Comparison of ENCODE assay signal across 8 cellular contexts in genomic region chr20:32359633-32360332, GRCh38. TPM values are rescaled to one million over a fixed set of nuclear protein-coding genes. Genes with fewer than 3 reads are reported as not detected.
DNase-seq lines count a peak whose midpoint lies in the region; TF ChIP-seq lines count a peak whose summit lies in the region.

No MANE protein-coding gene starts in this region.

- no peaks in the 10 kb centered on the region for H3K27me3 ChIP-seq in ascending aorta
- H3K27me3 ChIP-seq in kidney epithelial cell (ENCODE audit: control insufficient read depth, insufficient read depth, low read length) = no peaks in the 10 kb centered on the region

- peak; percentile 53 for DNase-seq in AG20443 (ENCODE audit: low spot score)
- DNase-seq in HFFc6 = peak; percentile 46
- DNase-seq in ascending aorta (ENCODE audit: low spot score in 2 of 2) = no peak
- no peak for DNase-seq in kidney epithelial cell (ENCODE audit: low read depth)
- DNase-seq in superior temporal gyrus (ENCODE audit: extremely low spot score) = peak; percentile 64
- no peak for DNase-seq in NCI-H524 treated with DMSO at 0.1 percent for 48 hours (lab: John Stamatoyannopoulos, UW)
- DNase-seq in midbrain (lab: John Stamatoyannopoulos, UW) = no peak
- no peak for DNase-seq in effector CD8-positive, alpha-beta T cell (lab: John Stamatoyannopoulos, UW)

- TF ChIP-seq CTCF in HFFc6 (IDR thresholded peaks at IDR 0.05) (no peak), ascending aorta (IDR thresholded peaks at IDR 0.05) (no peak), kidney epithelial cell (IDR thresholded peaks at IDR 0.05; ENCODE audit: insufficient read depth, low read length, poor library complexity, severe bottlenecking) (no peak)

- H3K9me3 Mint-ChIP-seq in HFFc6 = 0 out of 2 replicates have a peak, but pooled peaks cover 6% of the 10 kb centered on the region

- peaks cover 25% of the 10 kb centered on the region for H3K36me3 Mint-ChIP-seq in HFFc6 (ENCODE audit: low read depth)

- H3K27ac ChIP-seq in ascending aorta = peak overlapping the region; percentile 96

- peak overlapping the region; percentile 90 for H3K27ac Mint-ChIP-seq in HFFc6

- H3K27me3 Mint-ChIP-seq in HFFc6 (ENCODE audit: insufficient read depth) = no peaks in the 10 kb centered on the region; the same call in 1 of the 2 replicates

- peak overlapping the region; percentile 93 for H3K4me3 Mint-ChIP-seq in HFFc6

- peaks cover 75% of the 10 kb centered on the region for H3K4me1 Mint-ChIP-seq in HFFc6 (ENCODE audit: low read depth)

- intact Hi-C loops in ascending aorta (cut with DNase I) = loop anchor here (2.0 kb wide), 3 partner anchors 83 to 251 kb away; partner anchors contain the start of genes KIF3B and TM9SF4

- H3K4me1 ChIP-seq in ascending aorta = peaks cover 0 to 24% of the 10 kb centered on the region in 2 donors

- H3K9me3 ChIP-seq in ascending aorta = no peaks in the 10 kb centered on the region

- H3K4me3 ChIP-seq in ascending aorta (peak overlapping the region; percentile 70 to 77), kidney epithelial cell (ENCODE audit: low read depth, low read length) (peak overlapping the region; percentile 49)

- H3K36me3 ChIP-seq in ascending aorta = no peaks in the 10 kb centered on the region
- H3K36me3 ChIP-seq in kidney epithelial cell (ENCODE audit: control insufficient read depth, insufficient read depth, low read length) = no peaks in the 10 kb centered on the region

RNA-seq across cellular contexts. Expression of gene ASXL1, which starts 1.7 kb away (rescaled TPM):
- total RNA-seq in HFFc6 (2021; fragmentation: NEBNext Ultra II Directional; extraction: Animal tissue kit (Norgen Biotek cat#: 25700)) = 10 to 100 TPM; 49.0 to 62.4 (median 54.4) TPM
- total RNA-seq in ascending aorta (37.4 TPM), kidney epithelial cell (27.5 and 31.6 TPM in 2 replicates)

Comparison
In these comparisons a context has a peak if more than half of its experiments do, and no peak if none do; other contexts are left out.
1. DNase-seq: peak in AG20443 (single experiment), HFFc6 (single experiment) and superior temporal gyrus (single experiment); none in ascending aorta (0 of 2), kidney epithelial cell (single experiment), NCI-H524 treated with DMSO at 0.1 percent for 48 hours (single experiment), midbrain (single experiment) and effector CD8-positive, alpha-beta T cell (single experiment).